23 cellular contexts compared by ENCODE assay signal in the genomic region with DNA sequence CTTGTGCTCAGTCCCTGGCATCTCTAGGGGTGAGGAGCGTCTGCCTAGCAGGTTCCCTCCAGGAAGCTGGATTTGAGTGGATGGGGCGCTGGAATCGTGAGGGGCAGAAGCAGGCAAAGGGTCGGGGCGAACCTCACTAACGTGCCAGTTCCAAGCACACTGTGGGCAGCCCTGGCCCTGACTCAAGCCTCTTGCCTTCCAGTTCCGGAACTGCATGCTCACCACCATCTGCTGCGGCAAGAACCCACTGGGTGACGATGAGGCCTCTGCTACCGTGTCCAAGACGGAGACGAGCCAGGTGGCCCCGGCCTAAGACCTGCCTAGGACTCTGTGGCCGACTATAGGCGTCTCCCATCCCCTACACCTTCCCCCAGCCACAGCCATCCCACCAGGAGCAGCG. TPM values are rescaled to one million over a fixed set of nuclear protein-coding genes. Genes with fewer than 3 reads are reported as not detected.
DNase-seq lines count a peak whose midpoint lies in the region; ATAC-seq and TF ChIP-seq lines count a peak whose summit lies in the region.
"Had no signal": no experiment of that assay in that cellular context is flagged by ENCODE, and none has a peak within 500 bp of the region (broad histone marks: within the 10 kb centered on the region; RNA-seq: fewer than 3 reads in every experiment).

No MANE protein-coding gene starts in this region.

- H3K4ac ChIP-seq in mesendoderm (ENCODE audit: low read depth, low read length) (peak overlapping the region; percentile 76), trophoblast cell (ENCODE audit: low read depth, low read length) (no peak overlapping the region)

- H3K9ac ChIP-seq in mesendoderm (ENCODE audit: low read length) = no peak overlapping the region
- H3K9ac ChIP-seq in trophoblast cell (ENCODE audit: low read length) = no peak overlapping the region
- H3K9ac ChIP-seq: GM23248 had no signal

- no peaks in the 10 kb centered on the region for H3K27me3 ChIP-seq in mesendoderm (ENCODE audit: insufficient read depth, low read length, poor library complexity)
- H3K27me3 ChIP-seq in trophoblast cell (ENCODE audit: insufficient read depth, low read length) = no peaks in the 10 kb centered on the region

- H3K4me1 ChIP-seq in mesendoderm (ENCODE audit: control insufficient read depth, low read depth, low read length) (peaks cover 18% of the 10 kb centered on the region), trophoblast cell (ENCODE audit: control insufficient read depth in 1 of 2, insufficient read depth in 2 of 2, low read length in 2 of 2) (peaks cover 20 to 28% of the 10 kb centered on the region in 2 experiments)

- H3K4me2 ChIP-seq in mesendoderm (ENCODE audit: low read length) (no peak overlapping the region), trophoblast cell (ENCODE audit: low read length) (no peak overlapping the region)

- no peak overlapping the region for H3K4me3 ChIP-seq in mesendoderm (ENCODE audit: low read length)
- peak overlapping the region; percentile 0 for H3K4me3 ChIP-seq in trophoblast cell (ENCODE audit: low read depth, low read length)
- H3K4me3 ChIP-seq: A549, GM12878, GM23248 had no signal

- H4K91ac ChIP-seq in trophoblast cell (ENCODE audit: low read depth, low read length) = peak overlapping the region; percentile 53

- H4K12ac ChIP-seq in trophoblast cell (ENCODE audit: low read depth, low read length) = no peak overlapping the region

- no peak overlapping the region for H3K27ac ChIP-seq in mesendoderm (ENCODE audit: low read depth, low read length)
- no peak overlapping the region for H3K27ac ChIP-seq in trophoblast cell (ENCODE audit: low read depth, low read length)
- H3K27ac ChIP-seq: GM23248 had no signal

- intact Hi-C loops in Right ventricle myocardium inferior (cut with DNase I) (no loop called here), Right ventricle myocardium superior (cut with DNase I) (no loop called here)

- no peaks in the 10 kb centered on the region for H3K27me3 Mint-ChIP-seq in chondrocyte (ENCODE audit: low read depth)
- H3K27me3 Mint-ChIP-seq: CD4-positive, alpha-beta memory T cell had no signal

- no peak overlapping the region for H4K5ac ChIP-seq in mesendoderm (ENCODE audit: low read length)

- H3K36me3 Mint-ChIP-seq in chondrocyte (ENCODE audit: low read depth) = no peaks in the 10 kb centered on the region
- H3K36me3 Mint-ChIP-seq: CD4-positive, alpha-beta memory T cell had no signal

- peak overlapping the region; percentile 65 for H2BK5ac ChIP-seq in mesendoderm (ENCODE audit: low read length)
- H2BK5ac ChIP-seq in trophoblast cell (ENCODE audit: low read depth, low read length, poor library complexity) = no peak overlapping the region

- H3K23ac ChIP-seq in mesendoderm (ENCODE audit: low read length) (no peak overlapping the region), trophoblast cell (ENCODE audit: low read length) (no peak overlapping the region)

- no peaks in the 10 kb centered on the region for H3K9me3 Mint-ChIP-seq in chondrocyte (ENCODE audit: low read depth)
- H3K9me3 Mint-ChIP-seq: H9 had no signal

- H3K18ac ChIP-seq in mesendoderm (ENCODE audit: low read length) (no peak overlapping the region), trophoblast cell (ENCODE audit: low read length) (no peak overlapping the region)

- no peaks in the 10 kb centered on the region for H3K36me3 ChIP-seq in mesendoderm (ENCODE audit: control insufficient read depth, insufficient read depth, low read length)
- no peaks in the 10 kb centered on the region for H3K36me3 ChIP-seq in trophoblast cell (ENCODE audit: control insufficient read depth in 1 of 2, insufficient read depth in 2 of 2, low read length in 2 of 2)

- H3K56ac ChIP-seq in mesendoderm (ENCODE audit: low read length) = no peak overlapping the region

- no peak overlapping the region for H2BK15ac ChIP-seq in mesendoderm (replicated peaks; ENCODE audit: low read depth)

- DNase-seq in Right ventricle myocardium inferior (ENCODE audit: missing footprints) (peak; percentile 30), Right ventricle myocardium superior (no peak), chondrocyte (ENCODE audit: low spot score) (peak; percentile 84), mesendoderm (no peak), trophoblast cell (no peak), DMS79 treated with DMSO at 0.1 percent for 48 hours (lab: John Stamatoyannopoulos, UW) (no peak), AG08396 (ENCODE audit: low spot score) (no peak)
- DNase-seq: 8988T; ACHN; C1 segment of cervical spinal cord; Calu3; CD4-positive, alpha-beta memory T cell; COR-L47; DMS153; EL; GDM1; GM23248; H9 had no signal

- no CpG with 5 or more reads among the region's 16 CpGs for WGBS in mesendoderm (ENCODE audit: extremely low coverage, insufficient coverage, low lambda C conversion rate)
- WGBS in trophoblast cell (ENCODE audit: extremely low coverage, insufficient coverage, insufficient read length) = no CpG with 5 or more reads among the region's 16 CpGs

- peak overlapping the region; percentile 44 for H2BK12ac ChIP-seq in trophoblast cell (ENCODE audit: low read length)

- H2AK5ac ChIP-seq in mesendoderm (ENCODE audit: low read length) (no peak overlapping the region), trophoblast cell (ENCODE audit: low read length) (peak overlapping the region; percentile 20)

- H3K79me2 ChIP-seq in mesendoderm (ENCODE audit: control insufficient read depth, insufficient read depth, low read length) (no peaks in the 10 kb centered on the region), trophoblast cell (ENCODE audit: control insufficient read depth, insufficient read depth, low read length, poor library complexity) (no peaks in the 10 kb centered on the region)

- no peak for ATAC-seq in Right ventricle myocardium inferior
- no peak for ATAC-seq in Right ventricle myocardium superior (ENCODE audit: poor library complexity)
- ATAC-seq: A549, GM12878, HCT116 had no signal

- H3K79me1 ChIP-seq in mesendoderm (ENCODE audit: low read length) = no peaks in the 10 kb centered on the region
- H3K79me1 ChIP-seq in trophoblast cell (ENCODE audit: low read length) = peaks cover 15% of the 10 kb centered on the region

- H4K8ac ChIP-seq in mesendoderm (ENCODE audit: low read depth, low read length) (no peak overlapping the region), trophoblast cell (ENCODE audit: low read depth, low read length) (no peak overlapping the region)

- no peak overlapping the region for H3K27ac Mint-ChIP-seq in chondrocyte (ENCODE audit: unreplicated experiment)

- H2BK120ac ChIP-seq in mesendoderm (ENCODE audit: low read depth, low read length) = no peak overlapping the region
- no peak overlapping the region for H2BK120ac ChIP-seq in trophoblast cell (ENCODE audit: insufficient read depth, low read length, poor library complexity)

- H3K4me3 Mint-ChIP-seq in chondrocyte (ENCODE audit: unreplicated experiment) = no peak overlapping the region
- H3K4me3 Mint-ChIP-seq: CD4-positive, alpha-beta memory T cell; H9 had no signal

- H3K14ac ChIP-seq in trophoblast cell (ENCODE audit: low read length) = peak overlapping the region; percentile 33

- no peak for TF ChIP-seq CTCF in chondrocyte (IDR thresholded peaks at IDR 0.05)

- H3K4me1 Mint-ChIP-seq in chondrocyte (ENCODE audit: low read depth) = peaks cover 26% of the 10 kb centered on the region

- H2AFZ ChIP-seq in trophoblast cell (ENCODE audit: insufficient read depth, low read length, poor library complexity) = no peak overlapping the region
- H2AFZ ChIP-seq: GM23248 had no signal

- peaks cover 3% of the 10 kb centered on the region for H3K9me3 ChIP-seq in trophoblast cell (ENCODE audit: insufficient read depth, low read depth, low read length)
- H3K9me3 ChIP-seq: A549 had no signal

RNA-seq across cellular contexts. Expression of a gene that starts 5.0 kb away (rescaled TPM):
- total RNA-seq in Right ventricle myocardium inferior (not detected), Right ventricle myocardium superior (not detected), chondrocyte (not detected in 3 replicates)
- polyA plus RNA-seq in mesendoderm (2013, experiment 1 of 2) = 0.04 TPM
- polyA plus RNA-seq in mesendoderm (2013, experiment 2 of 2) = 0.03 TPM
- polyA plus RNA-seq in trophoblast cell (2013) = 0.01 TPM in 1 of 2 replicates, not detected in the other
- total RNA-seq: Calu3; CD4-positive, alpha-beta memory T cell; GM12878; GM23248; H4; H9 had no signal
- polyA plus RNA-seq: BJ; CD4-positive, alpha-beta memory T cell; GM12878; GM23248 had no signal

RNA-seq across cellular contexts. Expression of a gene that starts 9.6 kb away (rescaled TPM):
- not detected for total RNA-seq in Right ventricle myocardium inferior
- total RNA-seq in Right ventricle myocardium superior = not detected
- total RNA-seq in chondrocyte = not detected in 3 replicates
- polyA plus RNA-seq in mesendoderm (2013, experiment 1 of 2) = 0.06 TPM
- 0.15 TPM for polyA plus RNA-seq in mesendoderm (2013, experiment 2 of 2)
- polyA plus RNA-seq in trophoblast cell (2013) = not detected in 2 replicates
- total RNA-seq: Calu3; CD4-positive, alpha-beta memory T cell; GM12878; GM23248; H4; H9 had no signal
- polyA plus RNA-seq: A549; BJ; CD4-positive, alpha-beta memory T cell; GM12878; GM23248 had no signal

Comparison
In these comparisons a context has a peak if more than half of its experiments do, and no peak if none do; other contexts are left out.
1. DNase-seq: peak in Right ventricle myocardium inferior (single experiment) and chondrocyte (single experiment); none in Right ventricle myocardium superior (single experiment), mesendoderm (single experiment), trophoblast cell (0 of 2), DMS79 treated with DMSO at 0.1 percent for 48 hours (single experiment) and AG08396 (single experiment).